In the genomic region with DNA sequence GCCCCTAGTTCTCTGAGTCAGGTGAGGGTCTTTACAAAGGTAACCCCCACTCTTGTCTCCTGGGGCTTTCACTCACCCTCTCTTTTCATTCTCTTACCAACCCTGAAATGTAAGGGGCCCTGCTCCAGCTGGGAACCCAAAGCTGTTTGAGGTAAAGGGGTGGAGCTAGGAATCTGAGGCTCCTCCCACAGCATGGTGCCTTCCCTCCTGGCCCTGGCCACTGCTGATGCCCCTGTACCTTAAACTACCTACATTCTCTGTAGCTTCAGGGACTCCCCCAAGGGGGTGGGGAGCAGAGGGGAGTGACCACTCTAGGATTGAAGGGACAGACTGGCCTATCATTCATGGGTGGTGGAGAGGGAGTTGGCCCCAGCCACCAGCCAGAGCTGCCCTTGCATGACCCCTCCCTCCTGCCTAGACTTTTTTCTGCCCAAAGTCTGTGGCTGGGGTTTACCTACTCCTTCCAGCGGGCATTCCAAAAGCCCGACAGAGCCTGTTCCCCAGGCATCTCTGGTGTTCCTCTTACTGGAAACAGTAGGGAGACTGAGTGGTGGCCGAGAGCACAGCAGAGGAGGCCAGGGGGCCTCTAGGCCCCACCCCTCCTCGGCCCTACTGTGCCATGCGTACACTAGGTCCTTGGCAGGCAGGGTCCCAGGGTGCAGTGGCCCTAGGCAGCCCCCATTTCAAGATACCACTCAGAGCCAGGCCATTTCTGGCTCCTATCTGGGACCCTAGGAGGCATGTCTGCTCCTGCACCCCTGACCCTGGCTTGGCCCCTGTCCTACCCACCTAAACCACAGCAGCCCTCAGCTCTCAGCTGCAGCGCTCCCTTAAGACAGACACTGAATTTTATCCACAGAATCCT, we compare ENCODE assay signal across 15 cellular contexts. TPM values are rescaled to one million over a fixed set of nuclear protein-coding genes. Genes with fewer than 3 reads are reported as not detected.
DNase-seq lines count a peak whose midpoint lies in the region; ATAC-seq and TF ChIP-seq lines count a peak whose summit lies in the region.
"Had no signal": no experiment of that assay in that cellular context is flagged by ENCODE, and none has a peak within 500 bp of the region (broad histone marks: within the 10 kb centered on the region; RNA-seq: fewer than 3 reads in every experiment).

No MANE protein-coding gene starts in this region.

- H3K4me3 Mint-ChIP-seq in activated CD4-positive, alpha-beta T cell treated with anti-CD3 and anti-CD28 coated beads, Interleukin-2, amount 10 ng/mL, durations not matched to agents 24 days and 14 days: peak overlapping the region; percentile 55
- H3K4me3 Mint-ChIP-seq: activated T-cell treated with anti-CD3 and anti-CD28 coated beads, Interleukin-2, amount 50 U/mL, for 4 hours; natural killer cell had no signal

- H3K9me3 ChIP-seq in hepatocyte (ENCODE audit: low read depth): no peaks in the 10 kb centered on the region
- H3K9me3 ChIP-seq in stomach: no peaks in the 10 kb centered on the region
- H3K9me3 ChIP-seq: gastroesophageal sphincter, tibial nerve had no signal

- peak overlapping the region; percentile 22 for H3K27ac ChIP-seq in hepatocyte
- peak overlapping the region in 3 of 5 donors; percentile 1 to 45 (median 4) for H3K27ac ChIP-seq in stomach
- H3K27ac ChIP-seq: GM23248, RWPE1 had no signal

- peaks cover 5% of the 10 kb centered on the region for H3K36me3 Mint-ChIP-seq in activated CD4-positive, alpha-beta T cell treated with anti-CD3 and anti-CD28 coated beads, Interleukin-2, amount 10 ng/mL, durations not matched to agents 24 days and 14 days (ENCODE audit: low read depth)
- H3K36me3 Mint-ChIP-seq: natural killer cell had no signal

- TF ChIP-seq EP300 in stomach (IDR thresholded peaks at IDR 0.05): no peak

- no peak for TF ChIP-seq POLR2A in stomach (IDR thresholded peaks at IDR 0.05)

- H3K4me1 ChIP-seq in hepatocyte (ENCODE audit: insufficient read depth): peaks cover 62% of the 10 kb centered on the region
- H3K4me1 ChIP-seq in stomach: peaks cover 45 to 81% (median 72%) of the 10 kb centered on the region in 4 donors

- DNase-seq in activated CD4-positive, alpha-beta T cell treated with anti-CD3 and anti-CD28 coated beads, Interleukin-2, amount 10 ng/mL, durations not matched to agents 24 days and 14 days: no peak
- no peak for DNase-seq in activated CD4-positive, alpha-beta T cell treated with anti-CD3 and anti-CD28 coated beads for 1 hour
- DNase-seq in NAMALWA (ENCODE audit: low spot score): peak; percentile 29
- DNase-seq in hepatocyte (ENCODE audit: low spot score): no peak
- DNase-seq in stomach: no peak
- no peak for DNase-seq in NCI-H1694 treated with DMSO at 0.1 percent for 48 hours (lab: John Stamatoyannopoulos, UW)
- DNase-seq: NCI-H1048 had no signal

- H3K4me2 ChIP-seq in hepatocyte: peak overlapping the region; percentile 84

- H3K27ac Mint-ChIP-seq in activated CD4-positive, alpha-beta T cell treated with anti-CD3 and anti-CD28 coated beads, Interleukin-2, amount 10 ng/mL, durations not matched to agents 24 days and 14 days: peak overlapping the region; percentile 75

- intact Hi-C loops in activated CD4-positive, alpha-beta T cell treated with anti-CD3 and anti-CD28 coated beads, Interleukin-2, amount 10 ng/mL, durations not matched to agents 24 days and 14 days (cut with micrococcal nuclease): loop anchor here (1.0 to 10.0 kb wide), 2 partner anchors 43 to 258 kb away; partner anchors contain the start of gene KATNB1
- intact Hi-C loops in stomach (cut with DNase I; ENCODE audit: low total_unique reads): no loop called here

- H3K4me1 Mint-ChIP-seq in activated CD4-positive, alpha-beta T cell treated with anti-CD3 and anti-CD28 coated beads, Interleukin-2, amount 10 ng/mL, durations not matched to agents 24 days and 14 days: peaks cover 14% of the 10 kb centered on the region

- peaks cover 2% of the 10 kb centered on the region for H3K27me3 Mint-ChIP-seq in activated CD4-positive, alpha-beta T cell treated with anti-CD3 and anti-CD28 coated beads, Interleukin-2, amount 10 ng/mL, durations not matched to agents 24 days and 14 days

- 80% methylated on average over 6 of the region's 6 CpGs for WGBS in hepatocyte (ENCODE audit: low lambda C conversion rate, missing lambda C conversion rate)
- WGBS in stomach, 5 donors: 77 to 88% (median 80%) methylated on average over 4 to 6 of the region's 6 CpGs

- no peaks in the 10 kb centered on the region for H3K9me2 ChIP-seq in hepatocyte (replicated peaks; ENCODE audit: insufficient read depth)

- no peaks in the 10 kb centered on the region for H3K9me3 Mint-ChIP-seq in activated CD4-positive, alpha-beta T cell treated with anti-CD3 and anti-CD28 coated beads, Interleukin-2, amount 10 ng/mL, durations not matched to agents 24 days and 14 days
- H3K9me3 Mint-ChIP-seq: activated T-cell treated with anti-CD3 and anti-CD28 coated beads, Interleukin-2, amount 50 U/mL, for 4 hours; natural killer cell had no signal

- peaks cover 26% of the 10 kb centered on the region for H4K20me1 ChIP-seq in hepatocyte (ENCODE audit: insufficient read depth, poor library complexity, severe bottlenecking)

- H3K27me3 ChIP-seq in hepatocyte: no peaks in the 10 kb centered on the region
- H3K27me3 ChIP-seq in stomach: no peaks in the 10 kb centered on the region
- H3K27me3 ChIP-seq: gastroesophageal sphincter, tibial nerve had no signal

- H3K36me3 ChIP-seq in hepatocyte (replicated peaks; ENCODE audit: insufficient read depth, low read depth): no peaks in the 10 kb centered on the region
- peaks cover 25 to 45% (median 37%) of the 10 kb centered on the region in 4 donors for H3K36me3 ChIP-seq in stomach

- H3K4me3 ChIP-seq in hepatocyte (no peak overlapping the region), stomach (no peak overlapping the region)
- H3K4me3 ChIP-seq: gastroesophageal sphincter, GM23248, tibial nerve had no signal

- TF ChIP-seq CTCF in hepatocyte (IDR thresholded peaks at IDR 0.05; ENCODE audit: poor library complexity) (no peak), stomach (IDR thresholded peaks at IDR 0.05) (no peak)

- H2AFZ ChIP-seq in hepatocyte: no peak overlapping the region
- H2AFZ ChIP-seq: GM23248 had no signal

- no peak for ATAC-seq in GM18511 (IDR thresholded peaks at IDR 0.05; ENCODE audit: unreplicated experiment)
- no peak for ATAC-seq in HG03439 (IDR thresholded peaks at IDR 0.05; ENCODE audit: unreplicated experiment)
- ATAC-seq: gastroesophageal sphincter had no signal

- H3K79me2 ChIP-seq in hepatocyte: peaks cover 50% of the 10 kb centered on the region

RNA-seq across cellular contexts. Expression of gene DOK4, which starts 9.5 kb away (rescaled TPM):
- 4.2 and 4.3 TPM in 2 replicates for total RNA-seq in activated CD4-positive, alpha-beta T cell treated with anti-CD3 and anti-CD28 coated beads, Interleukin-2, amount 10 ng/mL, durations not matched to agents 24 days and 14 days
- total RNA-seq in hepatocyte: 112 and 122 TPM in 2 replicates
- 96.3 and 106 TPM in 2 replicates for polyA plus RNA-seq in hepatocyte
- total RNA-seq in stomach: 10 to 100 TPM; 11.2 to 51.0 (median 23.9) TPM
- polyA plus RNA-seq in stomach: 10 to 100 TPM; 21.5 to 55.9 (median 44.6) TPM

RNA-seq across cellular contexts. Expression of gene POLR2C, which starts 14.3 kb away (rescaled TPM):
- total RNA-seq in activated CD4-positive, alpha-beta T cell treated with anti-CD3 and anti-CD28 coated beads, Interleukin-2, amount 10 ng/mL, durations not matched to agents 24 days and 14 days: 88.5 and 90.7 TPM in 2 replicates
- 92.5 and 101 TPM in 2 replicates for total RNA-seq in hepatocyte
- polyA plus RNA-seq in hepatocyte: 49.0 and 56.6 TPM in 2 replicates
- 100 to 1,000 TPM in 2 of 5 donors, 10 to 100 TPM in 3; 60.0 to 162 (median 84.4) TPM for total RNA-seq in stomach
- 10 to 100 TPM; 31.8 to 56.1 (median 48.9) TPM for polyA plus RNA-seq in stomach

RNA-seq across cellular contexts. Expression of gene COQ9, which starts 29.5 kb away (rescaled TPM):
- 55.2 and 56.7 TPM in 2 replicates for total RNA-seq in activated CD4-positive, alpha-beta T cell treated with anti-CD3 and anti-CD28 coated beads, Interleukin-2, amount 10 ng/mL, durations not matched to agents 24 days and 14 days
- total RNA-seq in hepatocyte (57.1 and 61.9 TPM in 2 replicates), stomach (100 to 1,000 TPM in 1 of 5 donors, 10 to 100 TPM in 4; 40.6 to 108 (median 58.9) TPM)
- polyA plus RNA-seq in hepatocyte (63.2 and 81.5 TPM in 2 replicates), stomach (10 to 100 TPM; 56.4 to 79.3 (median 74.5) TPM)

RNA-seq across cellular contexts. Expression of gene CIAPIN1, which starts 29.6 kb away (rescaled TPM):
- 85.4 TPM in 2 replicates for total RNA-seq in activated CD4-positive, alpha-beta T cell treated with anti-CD3 and anti-CD28 coated beads, Interleukin-2, amount 10 ng/mL, durations not matched to agents 24 days and 14 days
- 53.1 and 54.2 TPM in 2 replicates for total RNA-seq in hepatocyte
- polyA plus RNA-seq in hepatocyte: 53.7 and 56.1 TPM in 2 replicates
- 100 to 1,000 TPM in 1 of 5 donors, 10 to 100 TPM in 4; 14.0 to 146 (median 37.7) TPM for total RNA-seq in stomach
- 10 to 100 TPM; 18.6 to 35.9 (median 29.6) TPM for polyA plus RNA-seq in stomach

RNA-seq across cellular contexts. Expression of gene CCDC102A, which starts 59.6 kb away (rescaled TPM):
- total RNA-seq in activated CD4-positive, alpha-beta T cell treated with anti-CD3 and anti-CD28 coated beads, Interleukin-2, amount 10 ng/mL, durations not matched to agents 24 days and 14 days: 6.0 and 6.7 TPM in 2 replicates
- total RNA-seq in hepatocyte: 10.5 and 11.4 TPM in 2 replicates
- polyA plus RNA-seq in hepatocyte: 13.1 and 17.2 TPM in 2 replicates
- 10 to 100 TPM in 2 of 5 donors, 1 to 10 TPM in 2, not detected in 1; 1.7 to 14.5 (median 6.9) TPM for total RNA-seq in stomach
- 1 to 10 TPM; 2.3 to 6.5 (median 4.1) TPM for polyA plus RNA-seq in stomach
